In the genomic region with DNA sequence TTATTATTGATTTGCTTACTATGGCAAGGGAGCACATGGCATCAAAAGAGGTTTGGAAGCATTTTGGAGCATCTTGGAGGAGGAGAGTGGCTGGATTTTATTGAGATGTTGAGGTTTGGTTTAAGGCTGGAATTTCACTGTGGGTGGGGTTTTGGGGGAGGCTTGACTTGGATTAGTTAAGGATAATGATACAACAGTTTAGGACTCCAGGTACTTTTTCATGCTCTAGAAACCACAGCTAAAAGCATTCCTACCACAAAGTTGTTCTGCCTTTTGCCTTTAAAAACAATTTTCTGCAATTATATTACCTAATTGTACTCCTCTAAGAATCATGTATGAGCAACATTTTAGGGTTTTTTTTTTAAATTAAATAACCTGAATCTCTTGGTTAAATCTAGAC, we compare ENCODE assay signal across 23 cellular contexts.
"Had no signal": no experiment of that assay in that cellular context is flagged by ENCODE, and none has a peak within 500 bp of the region (broad histone marks: within the 10 kb centered on the region; RNA-seq: fewer than 3 reads in every experiment).

No MANE protein-coding gene starts in this region.

- H3K27ac Mint-ChIP-seq: activated CD4-positive, alpha-beta memory T cell treated with anti-CD3 and anti-CD28 coated beads, Interleukin-2, amount 10 ng/mL, durations not matched to agents 7 days and 5 days; activated CD4-positive, alpha-beta T cell treated with anti-CD3 and anti-CD28 coated beads, Interleukin-2, amount 10 ng/mL, durations not matched to agents 24 days and 14 days; activated naive CD4-positive, alpha-beta T cell treated with anti-CD3 and anti-CD28 coated beads for 36 hours; nephron; T-helper 2 cell treated with Interferon-gamma antibody and Interleukin-4, amounts not matched to agents 5 μg/mL and 100 μg/mL, for 36 hours had no signal

- DNase-seq: activated CD4-positive, alpha-beta memory T cell treated with anti-CD3 and anti-CD28 coated beads, Interleukin-2, amount 10 ng/mL, durations not matched to agents 7 days and 5 days; activated effector memory CD4-positive, alpha-beta T cell treated with Interleukin-2 at 50 U/mL for 16 hours; activated naive CD4-positive, alpha-beta T cell treated with anti-CD3 and anti-CD28 coated beads for 36 hours; activated T-cell treated with anti-CD3 and anti-CD28 coated beads, Interleukin-2, amount 50 U/mL, for 72 hours; amniotic stem cell; dermis blood vessel endothelial cell; effector memory CD4-positive, alpha-beta T cell; kidney; left lung; ovary; stimulated activated CD4-positive, alpha-beta T cell treated with anti-CD3 and anti-CD28 coated beads, Interleukin-4, amount 100 ng/mL, for 24 hours; stimulated activated naive CD8-positive, alpha-beta T cell treated with anti-CD3 and anti-CD28 coated beads, Interleukin-15, Interleukin-2, amounts not matched to agents 100 U/mL and 50 U/mL, for 24 hours had no signal

- H3K4me3 Mint-ChIP-seq: activated CD4-positive, alpha-beta memory T cell treated with anti-CD3 and anti-CD28 coated beads, Interleukin-2, amount 10 ng/mL, durations not matched to agents 7 days and 5 days; nephron; T-helper 2 cell treated with Interferon-gamma antibody and Interleukin-4, amounts not matched to agents 5 μg/mL and 100 μg/mL, for 36 hours had no signal

- H3K9me3 Mint-ChIP-seq: activated CD4-positive, alpha-beta memory T cell treated with anti-CD3 and anti-CD28 coated beads, Interleukin-2, amount 10 ng/mL, durations not matched to agents 7 days and 5 days; activated naive CD4-positive, alpha-beta T cell treated with anti-CD3 and anti-CD28 coated beads for 36 hours; activated T-cell treated with anti-CD3 and anti-CD28 coated beads, Interleukin-2, amount 50 U/mL, for 72 hours; nephron had no signal

- H3K4me3 ChIP-seq: left lung, lung, ovary, prostate gland, right atrium auricular region, thyroid gland had no signal

- H3K27me3 ChIP-seq: ovary, right atrium auricular region, thyroid gland had no signal

- H3K27ac ChIP-seq: neutrophil, ovary, prostate gland, right atrium auricular region, thyroid gland, VCaP had no signal

- ATAC-seq: activated CD4-positive, CD25-positive, alpha-beta regulatory T cell treated with anti-CD3 and anti-CD28 coated beads, Interleukin-2, amount 50 U/mL, for 24 hours; activated T-cell treated with anti-CD3 and anti-CD28 coated beads, Interleukin-2, amount 50 U/mL, for 72 hours; SK-N-SH treated with all-trans-retinoic acid at 6 μM for 48 hours; stimulated activated naive CD8-positive, alpha-beta T cell treated with anti-CD3 and anti-CD28 coated beads, Interleukin-15, Interleukin-2, amounts not matched to agents 100 U/mL and 50 U/mL, for 24 hours had no signal
